Comparison of ENCODE assay signal across 16 cellular contexts in the genomic region with DNA sequence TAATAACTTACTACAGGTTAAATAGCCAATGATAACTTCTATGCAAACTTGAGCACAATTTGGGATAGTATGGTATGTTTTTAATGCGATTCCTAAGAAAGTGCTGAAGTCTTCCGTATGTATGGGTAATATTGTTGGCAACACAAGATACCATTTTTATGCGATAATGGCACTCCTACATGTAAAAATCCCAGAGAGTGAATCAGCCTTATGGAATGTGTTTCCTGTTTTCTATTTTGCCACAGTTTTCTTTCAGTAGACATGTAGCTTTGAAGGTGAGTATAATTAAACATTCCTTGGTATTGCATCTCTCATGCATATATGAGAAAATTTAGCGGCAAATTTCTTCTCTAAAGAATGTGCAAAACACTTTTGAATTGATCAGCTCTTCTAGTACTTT.
A peak's percentile ranks its signal among the peaks of the same experiment; 100 is the strongest.
DNase-seq lines count a peak whose midpoint lies in the region; ATAC-seq and TF ChIP-seq lines count a peak whose summit lies in the region.
"Had no signal": no experiment of that assay in that cellular context is flagged by ENCODE, and none has a peak within 500 bp of the region (broad histone marks: within the 10 kb centered on the region; RNA-seq: fewer than 3 reads in every experiment).

No MANE protein-coding gene starts in this region.

- peaks cover 3% of the 10 kb centered on the region for H3K27me3 Mint-ChIP-seq in progenitor cell of endocrine pancreas

- H3K9me3 Mint-ChIP-seq in progenitor cell of endocrine pancreas (ENCODE audit: low read depth) = peaks cover 10% of the 10 kb centered on the region

- H3K4me3 ChIP-seq in PC-3 (ENCODE audit: low read length) (no peak overlapping the region), epithelial cell of esophagus (ENCODE audit: low read length) (no peak overlapping the region)
- H3K4me3 ChIP-seq: K562, pancreas had no signal

- no peak overlapping the region for H3K4me2 ChIP-seq in PC-3 (ENCODE audit: low read length)

- H3K9me3 ChIP-seq in PC-3 (ENCODE audit: low read length) = 0 out of 2 replicates have a peak, but pooled peaks cover 5% of the 10 kb centered on the region
- H3K9me3 ChIP-seq: pancreas had no signal

- no peaks in the 10 kb centered on the region for H3F3A ChIP-seq in PC-3 (ENCODE audit: low read length, unreplicated experiment)

- no peak overlapping the region for H3K4me3 Mint-ChIP-seq in progenitor cell of endocrine pancreas (ENCODE audit: low read depth)
- H3K4me3 Mint-ChIP-seq: T-helper 1 cell treated with Interleukin-12 subunit alpha and Interleukin-12 subunit beta and Interleukin-4 antibody, amounts not matched to agents 30 μg/mL and 1 μg/mL, for 36 hours; WTC11 had no signal

- H3K9me2 ChIP-seq in PC-3 (replicated peaks; ENCODE audit: low read length) = no peaks in the 10 kb centered on the region

- peak; percentile 10 for DNase-seq in H4 (ENCODE audit: low spot score)
- peak; percentile 53 for DNase-seq in PC-3
- peak; percentile 57 for DNase-seq in epithelial cell of esophagus (ENCODE audit: low read depth)
- peak; percentile 48 for DNase-seq in pulmonary artery endothelial cell (ENCODE audit: low read depth, low spot score)
- DNase-seq in NCI-H2227 (lab: John Stamatoyannopoulos, UW; ENCODE audit: unreplicated experiment) = no peak
- no peak for DNase-seq in progenitor cell of endocrine pancreas (ENCODE audit: low spot score, unreplicated experiment)
- DNase-seq in cortex of kidney (lab: John Stamatoyannopoulos, UW) = no peak
- DNase-seq: activated effector memory CD4-positive, alpha-beta T cell treated with anti-CD3 and anti-CD28 coated beads, Interleukin-2, amount 50 U/mL, for 16 hours; erythroblast; NCI-H1417 treated with DMSO at 0.1 percent for 48 hours; pancreas; stimulated activated naive CD4-positive, alpha-beta T cell had no signal

- no peaks in the 10 kb centered on the region for H3K4me1 Mint-ChIP-seq in progenitor cell of endocrine pancreas (ENCODE audit: low read depth)

- H2AFZ ChIP-seq in PC-3 (ENCODE audit: low read length) = no peak overlapping the region

- BruUV-seq in PC-3 (replicated peaks; lab: Mats Ljungman, UMichigan) = no TSS peak

- no peak overlapping the region for H3K9ac ChIP-seq in PC-3 (ENCODE audit: low read length)

- no peaks in the 10 kb centered on the region for H3K79me2 ChIP-seq in PC-3 (ENCODE audit: low read length)

- POLR2A ChIA-PET in PC-3 (lab: Charles Lee; ENCODE audit: unreplicated experiment) = no interaction called here

- H3K27ac ChIP-seq in PC-3 (ENCODE audit: low read length) = no peak overlapping the region
- H3K27ac ChIP-seq: pancreas had no signal

- H4K20me1 ChIP-seq in PC-3 (ENCODE audit: low read length) = no peaks in the 10 kb centered on the region

- intact Hi-C loops in PC-3 (cut with micrococcal nuclease) = no loop called here

- ATAC-seq in PC-3 (peak; percentile 52), GM18867 (IDR thresholded peaks at IDR 0.05; ENCODE audit: unreplicated experiment) (no peak)
- ATAC-seq: K562, pancreas, WTC11 had no signal

- H3K27me3 ChIP-seq in PC-3 (ENCODE audit: low read length) = no peaks in the 10 kb centered on the region
- H3K27me3 ChIP-seq: pancreas had no signal

- peaks cover 14% of the 10 kb centered on the region for H3K4me1 ChIP-seq in PC-3 (ENCODE audit: insufficient read depth, low read length)

- no peak overlapping the region for H3K27ac Mint-ChIP-seq in progenitor cell of endocrine pancreas
- H3K27ac Mint-ChIP-seq: T-helper 1 cell treated with Interleukin-12 subunit alpha and Interleukin-12 subunit beta and Interleukin-4 antibody, amounts not matched to agents 30 μg/mL and 1 μg/mL, for 36 hours; WTC11 had no signal

- TF ChIP-seq CTCF in PC-3 (conservative IDR thresholded peaks at IDR 0.05; ENCODE audit: low read depth, low read length) = no peak
- no peak for TF ChIP-seq CTCF in epithelial cell of esophagus (IDR thresholded peaks at IDR 0.05; ENCODE audit: insufficient read depth, low read depth, low read length, missing control alignments)
- TF ChIP-seq CTCF in progenitor cell of endocrine pancreas (IDR thresholded peaks at IDR 0.05; ENCODE audit: unreplicated experiment) = no peak

- H3K36me3 ChIP-seq in PC-3 (ENCODE audit: low read depth, low read length) = no peaks in the 10 kb centered on the region
- H3K36me3 ChIP-seq: pancreas had no signal

- CTCF ChIA-PET in PC-3 (lab: Charles Lee) = no interaction called here

- H3K36me3 Mint-ChIP-seq in progenitor cell of endocrine pancreas (ENCODE audit: insufficient read depth) = peaks cover 2% of the 10 kb centered on the region

Comparison
In these comparisons a context has a peak if more than half of its experiments do, and no peak if none do; other contexts are left out.
1. DNase-seq: peak in H4 (single experiment), PC-3 (single experiment), epithelial cell of esophagus (single experiment) and pulmonary artery endothelial cell (single experiment); none in NCI-H2227 (single experiment), progenitor cell of endocrine pancreas (single experiment) and cortex of kidney (single experiment).